Comparison of ENCODE assay signal across 1 cellular context in genomic region chrX:38881066-38881465, GRCh38.
TF ChIP-seq lines count a peak whose summit lies in the region.

No MANE protein-coding gene starts in this region.

TF ChIP-seq in K562, 482 proteins besides CTCF, POLR2A, EP300 and RAD21 (continued from another document):
- TF ChIP-seq AFF1 (IDR thresholded peaks at IDR 0.05; ENCODE audit: low read depth in 1 of 2, partially characterized antibody in 2 of 2), result no peak
- TF ChIP-seq ZNF184 (CRISPR knock-in tag; IDR thresholded peaks at IDR 0.05), result no peak
- TF ChIP-seq CHAMP1 (IDR thresholded peaks at IDR 0.05), result no peak
- no peak for TF ChIP-seq TRIM25 (IDR thresholded peaks at IDR 0.05; ENCODE audit: borderline replicate concordance)
- TF ChIP-seq MYC (IDR thresholded peaks at IDR 0.05; ENCODE audit: low read depth, low read length), result no peak
- no peak for TF ChIP-seq MYC (CRISPR knock-in tag; IDR thresholded peaks at IDR 0.05; ENCODE audit: borderline replicate concordance, low read depth)
- no peak for TF ChIP-seq ZNF3 (CRISPR knock-in tag; IDR thresholded peaks at IDR 0.05)
